Comparison of ENCODE assay signal across 1 cellular context in genomic region chr3:128725932-128726690, GRCh38.
TF ChIP-seq lines count a peak whose summit lies in the region.

RAB7A (plus strand) TSS chr3:128726183; CDS start chr3:128795368, 69,185 bp downstream.

TF ChIP-seq in HepG2, 621 proteins besides CTCF, POLR2A, EP300 and RAD21 (continued from another document and continues in another):
- TF ChIP-seq GPBP1L1 (CRISPR knock-in tag; IDR thresholded peaks at IDR 0.05) = no peak
- TF ChIP-seq ZNF3 (CRISPR knock-in tag; IDR thresholded peaks at IDR 0.05) = no peak
- no peak for TF ChIP-seq ZNF549 (CRISPR knock-in tag; IDR thresholded peaks at IDR 0.05)
- no peak for TF ChIP-seq ZBTB49 (CRISPR knock-in tag; IDR thresholded peaks at IDR 0.05; ENCODE audit: borderline replicate concordance)
- 0 out of 2 replicates have a peak, but pooled peaks have one; percentile 54 for TF ChIP-seq XBP1 (CRISPR knock-in tag; IDR thresholded peaks at IDR 0.05)
- peak; percentile 25; the same call in 1 of the 2 replicates for TF ChIP-seq ZNF431 (CRISPR knock-in tag; IDR thresholded peaks at IDR 0.05; ENCODE audit: borderline replicate concordance, low read depth)
- TF ChIP-seq ZNF670 (CRISPR knock-in tag; IDR thresholded peaks at IDR 0.05; ENCODE audit: borderline replicate concordance) = 0 out of 2 replicates have a peak, but pooled peaks have one; percentile 65
- TF ChIP-seq PBX2 (CRISPR knock-in tag; IDR thresholded peaks at IDR 0.05) = 0 out of 2 replicates have a peak, but pooled peaks have one; percentile 10
- no peak for TF ChIP-seq ZNF646 (CRISPR knock-in tag; IDR thresholded peaks at IDR 0.05)
- no peak; the same call in 1 of the 2 replicates for TF ChIP-seq ZBTB20 (CRISPR knock-in tag; IDR thresholded peaks at IDR 0.05; ENCODE audit: borderline replicate concordance, low read depth)
- no peak for TF ChIP-seq ZNF850 (CRISPR knock-in tag; conservative IDR thresholded peaks at IDR 0.05)
- TF ChIP-seq U2AF1 (optimal IDR thresholded peaks at IDR 0.05; ENCODE audit: low read depth, low read length) = no peak
- TF ChIP-seq CENPT (CRISPR knock-in tag; IDR thresholded peaks at IDR 0.05; ENCODE audit: low read depth) = no peak
- TF ChIP-seq ZBTB25 (CRISPR knock-in tag; IDR thresholded peaks at IDR 0.05) = peak; percentile 79
- TF ChIP-seq MIER2 (CRISPR knock-in tag; IDR thresholded peaks at IDR 0.05) = peak; percentile 66
- peak; percentile 71 for TF ChIP-seq ZBTB21 (CRISPR knock-in tag; IDR thresholded peaks at IDR 0.05)
- TF ChIP-seq MIER3 (CRISPR knock-in tag; IDR thresholded peaks at IDR 0.05; ENCODE audit: borderline replicate concordance) = peak; percentile 89; the same call in 1 of the 2 replicates
- TF ChIP-seq YEATS2 (CRISPR knock-in tag; IDR thresholded peaks at IDR 0.05; ENCODE audit: borderline replicate concordance) = peak; percentile 88; the same call in 1 of the 2 replicates
- no peak for TF ChIP-seq MAFF (IDR thresholded peaks at IDR 0.05; ENCODE audit: low read depth, low read length)
- TF ChIP-seq DNMT1 (CRISPR knock-in tag; IDR thresholded peaks at IDR 0.05) = peak; percentile 62; the same call in 1 of the 2 replicates
- TF ChIP-seq ZNF512 (CRISPR knock-in tag; IDR thresholded peaks at IDR 0.05) = no peak
- peak; percentile 36; the same call in 1 of the 2 replicates for TF ChIP-seq NFKB2 (CRISPR knock-in tag; IDR thresholded peaks at IDR 0.05; ENCODE audit: borderline replicate concordance)
- 0 out of 2 replicates have a peak, but pooled peaks have one; percentile 51 for TF ChIP-seq LBX2 (CRISPR knock-in tag; IDR thresholded peaks at IDR 0.05; ENCODE audit: borderline replicate concordance)
- no peak for TF ChIP-seq GLI4 (CRISPR knock-in tag; IDR thresholded peaks at IDR 0.05; ENCODE audit: borderline replicate concordance)
- peak; percentile 75 for TF ChIP-seq CHD2 (IDR thresholded peaks at IDR 0.05; ENCODE audit: low read depth, low read length)
- TF ChIP-seq NFE2 (CRISPR knock-in tag; IDR thresholded peaks at IDR 0.05) = no peak
- TF ChIP-seq ZNF652 (CRISPR knock-in tag; IDR thresholded peaks at IDR 0.05; ENCODE audit: borderline replicate concordance, low read depth) = no peak; the same call in 1 of the 2 replicates
- TF ChIP-seq TFAP4 (IDR thresholded peaks at IDR 0.05; ENCODE audit: borderline replicate concordance, low read depth) = peak; percentile 18; the same call in 1 of the 2 replicates
- peak; percentile 95 for TF ChIP-seq ZFX (CRISPR knock-in tag; IDR thresholded peaks at IDR 0.05; ENCODE audit: low read depth)
- TF ChIP-seq ZEB1 (IDR thresholded peaks at IDR 0.05; ENCODE audit: insufficient replicate concordance, low read depth) = no peak
- TF ChIP-seq MYC (CRISPR knock-in tag; IDR thresholded peaks at IDR 0.05; ENCODE audit: borderline replicate concordance) = peak; percentile 83; the same call in 1 of the 2 replicates
- no peak for TF ChIP-seq SMAD9 (CRISPR knock-in tag; IDR thresholded peaks at IDR 0.05)
- TF ChIP-seq MLXIP (CRISPR knock-in tag; IDR thresholded peaks at IDR 0.05; ENCODE audit: borderline replicate concordance) = 0 out of 2 replicates have a peak, but pooled peaks have one; percentile 57
- TF ChIP-seq ZNF451 (CRISPR knock-in tag; IDR thresholded peaks at IDR 0.05) = no peak
- no peak for TF ChIP-seq ZNF136 (CRISPR knock-in tag; IDR thresholded peaks at IDR 0.05; ENCODE audit: low read depth)
- TF ChIP-seq GTF2F1 (IDR thresholded peaks at IDR 0.05; ENCODE audit: low read length) = 0 out of 2 replicates have a peak, but pooled peaks have one; percentile 48
- TF ChIP-seq SETDB1 (CRISPR knock-in tag; IDR thresholded peaks at IDR 0.05; ENCODE audit: borderline replicate concordance) = no peak
- TF ChIP-seq EEA1 (CRISPR knock-in tag; IDR thresholded peaks at IDR 0.05; ENCODE audit: borderline replicate concordance) = peak; percentile 65; the same call in 1 of the 2 replicates
- TF ChIP-seq IRF9 (CRISPR knock-in tag; IDR thresholded peaks at IDR 0.05; ENCODE audit: borderline replicate concordance) = peak; percentile 77
- TF ChIP-seq ZNF562 (CRISPR knock-in tag; IDR thresholded peaks at IDR 0.05; ENCODE audit: borderline replicate concordance) = no peak
- TF ChIP-seq GATAD1 (CRISPR knock-in tag; IDR thresholded peaks at IDR 0.05) = peak; percentile 87
